In genomic region chr5:13830536-13830935, GRCh38 we compare ENCODE assay signal across 1 cellular context.
TF ChIP-seq lines count a peak whose summit lies in the region.

No MANE protein-coding gene starts in this region.

TF ChIP-seq in WTC11, 78 proteins besides CTCF, POLR2A, EP300 and RAD21 (continued from another document):
- TF ChIP-seq STAT6 (CRISPR knock-in tag; conservative IDR thresholded peaks at IDR 0.05; ENCODE audit: low read depth): no peak
- no peak for TF ChIP-seq HMGA2 (CRISPR knock-in tag; IDR thresholded peaks at IDR 0.05)
- TF ChIP-seq ARID4B (CRISPR knock-in tag; IDR thresholded peaks at IDR 0.05; ENCODE audit: borderline replicate concordance): no peak
